ENCODE assay signal across 21 cellular contexts in the genomic region with DNA sequence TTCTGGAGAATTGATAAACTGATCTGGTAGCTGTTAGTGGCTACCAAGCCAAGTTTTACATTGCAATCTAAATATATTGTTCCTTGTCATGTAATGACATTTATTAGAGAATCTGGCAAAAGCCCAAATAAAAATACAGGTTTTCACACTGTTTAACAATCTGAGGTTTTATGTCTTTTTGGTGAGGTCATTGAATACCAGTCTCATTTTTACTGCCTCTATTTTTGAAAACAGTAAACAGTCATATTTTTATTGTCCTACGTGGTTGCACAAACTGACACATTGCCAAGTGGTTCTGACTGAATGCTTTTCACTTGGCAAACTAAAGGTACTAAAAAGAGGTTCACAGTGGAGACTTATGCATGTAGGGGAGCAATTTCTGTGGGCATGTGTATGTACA.
A peak's percentile ranks its signal among the peaks of the same experiment; 100 is the strongest.
DNase-seq lines count a peak whose midpoint lies in the region; ATAC-seq and TF ChIP-seq lines count a peak whose summit lies in the region.
"Had no signal": no experiment of that assay in that cellular context is flagged by ENCODE, and none has a peak within 500 bp of the region (broad histone marks: within the 10 kb centered on the region; RNA-seq: fewer than 3 reads in every experiment).

No MANE protein-coding gene starts in this region.

- no peak for TF ChIP-seq EP300 in transverse colon (IDR thresholded peaks at IDR 0.05; ENCODE audit: low read depth)

- no peaks in the 10 kb centered on the region for H3K27me3 ChIP-seq in heart right ventricle
- H3K27me3 ChIP-seq in transverse colon = no peaks in the 10 kb centered on the region
- H3K27me3 ChIP-seq in Caco-2 (replicated peaks; ENCODE audit: control insufficient read depth, insufficient read depth, low read length) = peaks cover 1% of the 10 kb centered on the region; the same call in 1 of the 2 replicates
- no peaks in the 10 kb centered on the region for H3K27me3 ChIP-seq in CD4-positive, alpha-beta T cell (ENCODE audit: control insufficient read depth, insufficient read depth, low read length)
- H3K27me3 ChIP-seq: spleen had no signal

- 17 to 26% methylated on average over 1 of the region's 1 CpG for WGBS in heart right ventricle, 2 donors
- 18 to 29% methylated on average over 1 of the region's 1 CpG for WGBS in transverse colon (ENCODE audit: low coverage in 1 of 2), 2 donors

- BruUV-seq in Caco-2 (replicated peaks; lab: Mats Ljungman, UMichigan) = no TSS peak

- in situ Hi-C loops in transverse colon (cut with MboI; ENCODE audit: low pct_ligation_motif_present in 1 of 4, low pct_unique_long_range_greater_than_20kb in 1 of 4, low sequenced_read_pairs in 3 of 4) = no loop called here

- CTCF ChIA-PET in Caco-2 (lab: Charles Lee) = no interaction called here
- CTCF ChIA-PET in CD4-positive, alpha-beta T cell (lab: Charles Lee) = no interaction called here

- H3K27ac Mint-ChIP-seq in Caco-2 (ENCODE audit: unreplicated experiment) = no peak overlapping the region
- H3K27ac Mint-ChIP-seq in CD4-positive, alpha-beta T cell = no peak overlapping the region
- H3K27ac Mint-ChIP-seq: activated naive CD4-positive, alpha-beta T cell treated with anti-CD3 and anti-CD28 coated beads for 36 hours had no signal

- intact Hi-C loops in heart right ventricle (cut with DNase I) (loop anchor here in 2 of 10 donors (5.0 to 10.0 kb wide), 3 partner anchors 139 to 193 kb away; partner anchors contain the start of gene PRKG1 (in 1 of the 2)), left cardiac atrium (cut with DNase I) (no loop called here), transverse colon (cut with DNase I; ENCODE audit: low total_unique reads) (no loop called here), Caco-2 (cut with micrococcal nuclease; ENCODE audit: unreplicated experiment) (no loop called here)
- intact Hi-C loops in CD4-positive, alpha-beta T cell (cut with DNase I, micrococcal nuclease) = no loop called here

- no peak overlapping the region for H3K4me3 Mint-ChIP-seq in Caco-2 (ENCODE audit: unreplicated experiment)
- no peak overlapping the region for H3K4me3 Mint-ChIP-seq in CD4-positive, alpha-beta T cell
- H3K4me3 Mint-ChIP-seq: activated naive CD4-positive, alpha-beta T cell treated with anti-CD3 and anti-CD28 coated beads for 36 hours; activated T-cell treated with anti-CD3 and anti-CD28 coated beads, Interleukin-2, amount 50 U/mL, for 4 hours; neural crest cell had no signal

- H3K4me3 ChIP-seq in heart right ventricle (no peak overlapping the region), transverse colon (no peak overlapping the region), Caco-2 (ENCODE audit: low read depth, low read length) (no peak overlapping the region)
- H3K4me3 ChIP-seq: A549, psoas muscle, spleen had no signal

- H3K4me1 Mint-ChIP-seq in Caco-2 (ENCODE audit: low read depth, unreplicated experiment) = no peaks in the 10 kb centered on the region
- no peaks in the 10 kb centered on the region for H3K4me1 Mint-ChIP-seq in CD4-positive, alpha-beta T cell (ENCODE audit: low read depth)
- H3K4me1 Mint-ChIP-seq: neural crest cell had no signal

- no peaks in the 10 kb centered on the region for H3K9me3 ChIP-seq in heart right ventricle
- no peaks in the 10 kb centered on the region for H3K9me3 ChIP-seq in transverse colon
- H3K9me3 ChIP-seq in Caco-2 = no peaks in the 10 kb centered on the region
- H3K9me3 ChIP-seq in CD4-positive, alpha-beta T cell (ENCODE audit: control insufficient read depth, low read length) = no peaks in the 10 kb centered on the region
- H3K9me3 ChIP-seq: A549, psoas muscle, spleen had no signal

- H3K4me1 ChIP-seq in heart right ventricle (peaks cover 0 to 64% (median 21%) of the 10 kb centered on the region in 9 donors), transverse colon (peaks cover 3 to 29% (median 6%) of the 10 kb centered on the region in 4 donors), Caco-2 (no peaks in the 10 kb centered on the region)
- H3K4me1 ChIP-seq: A549 had no signal

- peaks cover 9% of the 10 kb centered on the region for H3K27me3 Mint-ChIP-seq in Caco-2 (ENCODE audit: insufficient read depth, unreplicated experiment)
- no peaks in the 10 kb centered on the region for H3K27me3 Mint-ChIP-seq in CD4-positive, alpha-beta T cell

- peak in 1 of 8 donors; percentile 35 for ATAC-seq in heart right ventricle
- ATAC-seq in left cardiac atrium = no peak
- ATAC-seq in CD4-positive, alpha-beta T cell (ENCODE audit: poor library complexity) = no peak
- ATAC-seq: A549; activated T-cell treated with anti-CD3 and anti-CD28 coated beads, Interleukin-2, amount 50 U/mL, for 4 hours had no signal

- H3K9me3 Mint-ChIP-seq in Caco-2 (ENCODE audit: unreplicated experiment) = no peaks in the 10 kb centered on the region
- no peaks in the 10 kb centered on the region for H3K9me3 Mint-ChIP-seq in CD4-positive, alpha-beta T cell
- H3K9me3 Mint-ChIP-seq: activated naive CD4-positive, alpha-beta T cell treated with anti-CD3 and anti-CD28 coated beads for 36 hours; activated T-cell treated with anti-CD3 and anti-CD28 coated beads, Interleukin-2, amount 50 U/mL, for 4 hours; neural crest cell had no signal

- POLR2A ChIA-PET in Caco-2 (lab: Charles Lee) = no interaction called here
- POLR2A ChIA-PET in CD4-positive, alpha-beta T cell (lab: Charles Lee) = no interaction called here

- no peaks in the 10 kb centered on the region for H3K36me3 Mint-ChIP-seq in Caco-2 (ENCODE audit: insufficient read depth, unreplicated experiment)
- H3K36me3 Mint-ChIP-seq in CD4-positive, alpha-beta T cell (ENCODE audit: low read depth) = no peaks in the 10 kb centered on the region

- no peaks in the 10 kb centered on the region for H3K36me3 ChIP-seq in heart right ventricle
- H3K36me3 ChIP-seq in transverse colon = no peaks in the 10 kb centered on the region
- H3K36me3 ChIP-seq in Caco-2 (ENCODE audit: control insufficient read depth, insufficient read depth, low read length) = no peaks in the 10 kb centered on the region
- H3K36me3 ChIP-seq: spleen had no signal

- TF ChIP-seq POLR2A in transverse colon (IDR thresholded peaks at IDR 0.05) = no peak

- H3K27ac ChIP-seq in heart right ventricle (peak overlapping the region in 8 of 10 donors; percentile 2 to 68 (median 42)), transverse colon (peak overlapping the region; percentile 10 to 67 (median 46))
- H3K27ac ChIP-seq in CD4-positive, alpha-beta T cell (ENCODE audit: low read depth, low read length) = no peak overlapping the region
- H3K27ac ChIP-seq: A549, spleen had no signal

- DNase-seq in heart right ventricle (no peak), left cardiac atrium (no peak), NCI-H1694 (lab: John Stamatoyannopoulos, UW) (peak; percentile 28), kidney glomerular epithelial cell (lab: John Stamatoyannopoulos, UW) (peak; percentile 27), transverse colon (no peak), C1 segment of cervical spinal cord (lab: John Stamatoyannopoulos, UW) (no peak), Caco-2 (no peak)
- DNase-seq in CD4-positive, alpha-beta T cell = no peak
- DNase-seq: activated CD4-positive, CD25-positive, alpha-beta regulatory T cell treated with anti-CD3 and anti-CD28 coated beads, Interleukin-2, amount 50 U/mL, for 72 hours; activated naive CD4-positive, alpha-beta T cell treated with anti-CD3 and anti-CD28 coated beads for 36 hours; activated T-cell treated with anti-CD3 and anti-CD28 coated beads, Interleukin-2, amount 50 U/mL, for 4 hours; central memory CD4-positive, alpha-beta T cell; DMS153; midbrain; NCI-H1417 treated with DMSO at 0.1 percent for 48 hours; psoas muscle; RPMI8226; spleen; stimulated activated CD4-positive, alpha-beta T cell treated with anti-CD3 and anti-CD28 coated beads, Interleukin-4, amount 100 ng/mL, for 4 hours had no signal

- TF ChIP-seq CTCF in heart right ventricle (IDR thresholded peaks at IDR 0.05) (no peak), transverse colon (IDR thresholded peaks at IDR 0.05) (no peak), Caco-2 (IDR thresholded peaks at IDR 0.05; ENCODE audit: insufficient read depth in 1 of 2, low read depth in 1 of 2, low read length in 1 of 2, severe bottlenecking in 1 of 2, unreplicated experiment in 1 of 2) (no peak)
- TF ChIP-seq CTCF in CD4-positive, alpha-beta T cell (IDR thresholded peaks at IDR 0.05) = no peak

Comparison
In these comparisons a context has a peak if more than half of its experiments do, and no peak if none do; other contexts are left out.
1. DNase-seq: peak in NCI-H1694 (single experiment) and kidney glomerular epithelial cell (single experiment); none in heart right ventricle (0 of 2), left cardiac atrium (single experiment), transverse colon (single experiment), C1 segment of cervical spinal cord (0 of 14), Caco-2 (0 of 2) and CD4-positive, alpha-beta T cell (0 of 10).